In the genomic region with DNA sequence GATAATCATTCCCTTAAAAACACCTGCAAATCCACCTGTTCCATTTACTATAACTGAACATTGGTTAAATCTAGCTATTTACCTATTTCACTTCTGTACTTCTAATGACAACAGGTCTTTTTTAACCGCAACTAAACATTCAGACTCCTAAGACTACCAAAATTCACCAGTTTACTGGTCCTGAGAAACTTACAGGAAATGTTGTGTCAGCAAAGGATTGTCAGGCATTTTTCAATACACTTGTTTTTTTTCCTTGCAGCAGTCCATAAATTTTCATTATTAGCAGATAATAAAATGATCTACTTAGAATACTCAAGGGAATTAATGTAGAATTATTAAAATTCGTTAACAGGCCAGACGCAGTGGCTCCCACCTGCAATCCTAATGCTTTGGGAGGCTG, we compare ENCODE assay signal across 24 cellular contexts. TPM values are rescaled to one million over a fixed set of nuclear protein-coding genes. Genes with fewer than 3 reads are reported as not detected.
DNase-seq lines count a peak whose midpoint lies in the region; ATAC-seq and TF ChIP-seq lines count a peak whose summit lies in the region.
"Had no signal": no experiment of that assay in that cellular context is flagged by ENCODE, and none has a peak within 500 bp of the region (broad histone marks: within the 10 kb centered on the region; RNA-seq: fewer than 3 reads in every experiment).

No MANE protein-coding gene starts in this region.

- H3K4me3 ChIP-seq in DND-41 (ENCODE audit: low read depth in 1 of 2, low read length in 2 of 2) (no peak overlapping the region), SU-DHL-6 (ENCODE audit: insufficient read depth, low read length, poor library complexity, severe bottlenecking) (no peak overlapping the region)
- H3K4me3 ChIP-seq: MG63 had no signal

- H3K27ac ChIP-seq in DND-41 (ENCODE audit: low read length) (no peak overlapping the region), SU-DHL-6 (ENCODE audit: low read depth, low read length) (no peak overlapping the region)
- H3K27ac ChIP-seq: HL-60 had no signal

- H3K9ac ChIP-seq in DND-41 (ENCODE audit: low read depth, low read length) = no peak overlapping the region
- H3K9ac ChIP-seq in SU-DHL-6 (ENCODE audit: low read length) = no peak overlapping the region

- H3K9me3 ChIP-seq in DND-41 (ENCODE audit: insufficient read depth, low read length, severe bottlenecking) = no peaks in the 10 kb centered on the region
- H3K9me3 ChIP-seq in SU-DHL-6 (ENCODE audit: insufficient read depth, low read length) = no peaks in the 10 kb centered on the region
- H3K9me3 ChIP-seq: BE2C, MG63 had no signal

- H3K79me2 ChIP-seq in DND-41 (ENCODE audit: insufficient read depth, low read length) = peaks cover 88% of the 10 kb centered on the region
- peaks cover 92% of the 10 kb centered on the region for H3K79me2 ChIP-seq in SU-DHL-6 (ENCODE audit: insufficient read depth, low read length)

- ATAC-seq in activated T-cell treated with anti-CD3 and anti-CD28 coated beads, Interleukin-2, amount 50 U/mL, for 72 hours (replicated peaks in 1 of 2) = no peak
- ATAC-seq in DND-41 (ENCODE audit: insufficient read depth, low read depth) = no peak
- ATAC-seq in memory B cell (ENCODE audit: low read depth) = no peak
- ATAC-seq in HG03196 (IDR thresholded peaks at IDR 0.05; ENCODE audit: unreplicated experiment) = no peak

- peaks cover 42% of the 10 kb centered on the region for H3K4me1 ChIP-seq in DND-41 (ENCODE audit: insufficient read depth, low read length)
- H3K4me1 ChIP-seq: BE2C had no signal

- H3K27me3 ChIP-seq in DND-41 (ENCODE audit: insufficient read depth, low read length, poor library complexity) (no peaks in the 10 kb centered on the region), SU-DHL-6 (ENCODE audit: low read length) (no peaks in the 10 kb centered on the region)
- H3K27me3 ChIP-seq: BE2C, MG63 had no signal

- TF ChIP-seq CTCF in DND-41 (IDR thresholded peaks at IDR 0.05; ENCODE audit: borderline replicate concordance, extremely low read depth, low read length, poor library complexity, severe bottlenecking) (no peak), SU-DHL-6 (IDR thresholded peaks at IDR 0.05; ENCODE audit: insufficient read depth, low read length, poor library complexity, severe bottlenecking) (no peak)

- no peak for DNase-seq in activated T-cell treated with anti-CD3 and anti-CD28 coated beads, Interleukin-2, amount 50 U/mL, for 72 hours
- DNase-seq in activated T-cell treated with anti-CD3 and anti-CD28 coated beads, Interleukin-2, amount 50 U/mL, for 48 hours = no peak
- DNase-seq in DND-41 (no peak), memory B cell (ENCODE audit: low spot score in 2 of 2) (no peak), NAMALWA (ENCODE audit: low spot score) (no peak)
- no peak for DNase-seq in stimulated activated naive CD4-positive, alpha-beta T cell (lab: John Stamatoyannopoulos, UW)
- DNase-seq: 8988T, ACHN, BE2C, GOT3, HCEC 1CT, Kasumi-1, MG63, NCI-H2029, NCI-H446, NCI-H524 treated with DMSO at 0.1 percent for 48 hours, NCI-H774, Right ventricle myocardium superior, RPMI8226 had no signal

- H3K4me1 Mint-ChIP-seq in activated T-cell treated with anti-CD3 and anti-CD28 coated beads, Interleukin-2, amount 50 U/mL, for 72 hours (ENCODE audit: low read depth) = peaks cover 69% of the 10 kb centered on the region
- H3K4me1 Mint-ChIP-seq in memory B cell = peaks cover 37% of the 10 kb centered on the region

- H3K4me2 ChIP-seq in DND-41 (ENCODE audit: insufficient read depth, low read length) (peak overlapping the region; percentile 4; the same call in 1 of the 2 replicates), SU-DHL-6 (ENCODE audit: low read depth, low read length, poor library complexity, severe bottlenecking) (peak overlapping the region; percentile 25)

- H3K27me3 Mint-ChIP-seq in activated T-cell treated with anti-CD3 and anti-CD28 coated beads, Interleukin-2, amount 50 U/mL, for 72 hours (ENCODE audit: low read depth) = no peaks in the 10 kb centered on the region
- no peaks in the 10 kb centered on the region for H3K27me3 Mint-ChIP-seq in memory B cell

- H2AFZ ChIP-seq in DND-41 (ENCODE audit: low read depth, low read length) (no peak overlapping the region), SU-DHL-6 (ENCODE audit: low read depth, low read length, severe bottlenecking) (no peak overlapping the region)

- no peaks in the 10 kb centered on the region; the same call in 1 of the 2 replicates for H3F3A ChIP-seq in SU-DHL-6 (ENCODE audit: insufficient read depth)

- peak overlapping the region; percentile 91 for H3K27ac Mint-ChIP-seq in activated T-cell treated with anti-CD3 and anti-CD28 coated beads, Interleukin-2, amount 50 U/mL, for 72 hours
- peak overlapping the region; percentile 7 for H3K27ac Mint-ChIP-seq in memory B cell

- H3K4me3 Mint-ChIP-seq in activated T-cell treated with anti-CD3 and anti-CD28 coated beads, Interleukin-2, amount 50 U/mL, for 72 hours = peak overlapping the region; percentile 10 to 53
- no peak overlapping the region for H3K4me3 Mint-ChIP-seq in memory B cell
- H3K4me3 Mint-ChIP-seq: CD14-positive monocyte had no signal

- H3K9me2 ChIP-seq in SU-DHL-6 (replicated peaks; ENCODE audit: insufficient read depth, low read length) = no peaks in the 10 kb centered on the region

- H3K36me3 Mint-ChIP-seq in activated T-cell treated with anti-CD3 and anti-CD28 coated beads, Interleukin-2, amount 50 U/mL, for 72 hours (ENCODE audit: insufficient read depth in 2 of 2) = peaks cover 4 to 13% of the 10 kb centered on the region in 2 donors
- H3K36me3 Mint-ChIP-seq in memory B cell = peaks cover 10% of the 10 kb centered on the region

- H3K36me3 ChIP-seq in DND-41 (ENCODE audit: insufficient read depth, low read length) (peaks cover 4% of the 10 kb centered on the region; the same call in 1 of the 2 replicates), SU-DHL-6 (ENCODE audit: low read length) (peaks cover 4% of the 10 kb centered on the region; the same call in 1 of the 2 replicates)
- H3K36me3 ChIP-seq: BE2C had no signal

- H4K20me1 ChIP-seq in DND-41 (ENCODE audit: insufficient read depth, low read length) = peaks cover 10% of the 10 kb centered on the region
- H4K20me1 ChIP-seq in SU-DHL-6 (ENCODE audit: low read depth, low read length) = peaks cover 23% of the 10 kb centered on the region

- no peaks in the 10 kb centered on the region for H3K9me3 Mint-ChIP-seq in activated T-cell treated with anti-CD3 and anti-CD28 coated beads, Interleukin-2, amount 50 U/mL, for 72 hours
- no peaks in the 10 kb centered on the region for H3K9me3 Mint-ChIP-seq in memory B cell
- H3K9me3 Mint-ChIP-seq: CD14-positive monocyte had no signal

RNA-seq across cellular contexts. Expression of a gene that starts 5.3 kb away (rescaled TPM):
- total RNA-seq in activated T-cell treated with anti-CD3 and anti-CD28 coated beads, Interleukin-2, amount 50 U/mL, for 72 hours = 10 to 100 TPM; 23.1 to 25.1 TPM

RNA-seq across cellular contexts. Expression of a gene that starts 17.7 kb away (rescaled TPM):
- 10 to 100 TPM; 12.2 to 17.6 TPM for total RNA-seq in activated T-cell treated with anti-CD3 and anti-CD28 coated beads, Interleukin-2, amount 50 U/mL, for 72 hours

RNA-seq across cellular contexts. Expression of a gene that starts 47.0 kb away (rescaled TPM):
- under 1 TPM; 0.09 to 0.17 TPM for total RNA-seq in activated T-cell treated with anti-CD3 and anti-CD28 coated beads, Interleukin-2, amount 50 U/mL, for 72 hours
- total RNA-seq: Right ventricle myocardium superior, SK-MEL-5 had no signal
